In genomic region chr6:47772993-47773392, GRCh38 we compare ENCODE assay signal across 23 cellular contexts. TPM values are rescaled to one million over a fixed set of nuclear protein-coding genes. Genes with fewer than 3 reads are reported as not detected.
"Had no signal": no experiment of that assay in that cellular context is flagged by ENCODE, and none has a peak within 500 bp of the region (broad histone marks: within the 10 kb centered on the region; RNA-seq: fewer than 3 reads in every experiment).

No MANE protein-coding gene starts in this region.

- FAIRE-seq: RCC 7860 had no signal

- H3K27me3 ChIP-seq: MG63, SJSA1 had no signal

- H3K4me3 ChIP-seq: MG63, SJSA1, SK-N-MC had no signal

- H3K27ac ChIP-seq: SJSA1, SK-N-MC had no signal

- H3K9me3 ChIP-seq: MG63, SJSA1 had no signal

- DNase-seq: IMR-90, Karpas-422, KG1, MG63, NCI-H1092, NCI-H1105 treated with DMSO at 0.1 percent for 48 hours, NCI-H1417 treated with DMSO at 0.1 percent for 48 hours, NCI-H146, NCI-H1694 treated with DMSO at 0.1 percent for 48 hours, NCI-H1930, NCI-H2171 treated with DMSO at 0.1 percent for 48 hours, NCI-H345, NCI-H446 treated with DMSO at 0.1 percent for 48 hours, NCI-H510A treated with DMSO at 0.1 percent for 48 hours, NCI-H526, NCI-H748 treated with DMSO at 0.1 percent for 48 hours, Right ventricle myocardium superior, RPMI8226, SIG-M5 had no signal

- H3K4me1 ChIP-seq: SJSA1 had no signal

- H3K36me3 ChIP-seq: MG63, SJSA1 had no signal

RNA-seq across cellular contexts. Expression of gene OPN5, which starts 8.8 kb away (rescaled TPM):
- total RNA-seq: HT-29, IMR-90, Right ventricle myocardium superior, SJSA1 had no signal
- polyA plus RNA-seq: IMR-90 had no signal
